In genomic region chr10:121494296-121494695, GRCh38 we compare ENCODE assay signal across 1 cellular context.
TF ChIP-seq lines count a peak whose summit lies in the region.

No MANE protein-coding gene starts in this region.

TF ChIP-seq in H1, 55 proteins besides CTCF, POLR2A, EP300 and RAD21:
- TF ChIP-seq CHD7 (IDR thresholded peaks at IDR 0.05; ENCODE audit: insufficient replicate concordance, low read length) (peak; percentile 92), GABPA (IDR thresholded peaks at IDR 0.05; ENCODE audit: borderline replicate concordance, insufficient read depth, low read length) (no peak)
